ENCODE assay signal across 1 cellular context in the genomic region with DNA sequence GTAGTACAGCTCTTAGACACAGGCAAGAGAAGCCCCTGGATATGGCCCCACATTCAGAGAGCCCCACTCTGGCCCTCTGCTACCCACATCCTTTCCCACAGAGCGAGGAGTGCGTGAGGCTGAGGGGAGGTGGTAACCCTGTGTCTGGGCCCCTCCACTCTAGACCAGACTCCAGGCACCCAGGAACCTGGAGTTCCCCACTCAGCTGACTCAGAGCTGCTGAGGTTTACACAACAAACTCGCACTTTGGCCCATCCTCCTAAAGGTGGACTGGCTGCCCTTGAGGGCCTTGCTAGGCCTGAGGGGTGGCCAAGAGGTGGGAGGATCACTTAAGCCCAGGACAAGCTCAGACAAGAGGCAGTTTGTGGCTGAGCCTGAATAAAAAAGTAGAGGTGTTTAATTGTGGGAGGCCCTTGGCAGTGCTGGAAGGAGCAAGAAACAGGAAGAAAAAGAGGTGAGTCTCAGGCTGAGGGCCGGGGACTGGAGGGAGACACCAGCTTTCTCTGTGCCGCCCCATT.
TF ChIP-seq lines count a peak whose summit lies in the region.

No MANE protein-coding gene starts in this region.

TF ChIP-seq in SK-N-SH treated with all-trans-retinoic acid at 6 μM for 48 hours, 23 proteins besides CTCF, POLR2A, EP300 and RAD21 (continued from another document):
- TF ChIP-seq, protein P1, sequence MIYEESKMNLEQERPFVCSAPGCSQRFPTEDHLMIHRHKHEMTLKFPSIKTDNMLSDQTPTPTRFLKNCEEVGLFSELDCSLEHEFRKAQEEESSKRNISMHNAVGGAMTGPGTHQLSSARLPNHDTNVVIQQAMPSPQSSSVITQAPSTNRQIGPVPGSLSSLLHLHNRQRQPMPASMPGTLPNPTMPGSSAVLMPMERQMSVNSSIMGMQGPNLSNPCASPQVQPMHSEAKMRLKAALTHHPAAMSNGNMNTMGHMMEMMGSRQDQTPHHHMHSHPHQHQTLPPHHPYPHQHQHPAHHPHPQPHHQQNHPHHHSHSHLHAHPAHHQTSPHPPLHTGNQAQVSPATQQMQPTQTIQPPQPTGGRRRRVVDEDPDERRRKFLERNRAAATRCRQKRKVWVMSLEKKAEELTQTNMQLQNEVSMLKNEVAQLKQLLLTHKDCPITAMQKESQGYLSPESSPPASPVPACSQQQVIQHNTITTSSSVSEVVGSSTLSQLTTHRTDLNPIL (CRISPR knock-in tag; IDR thresholded peaks at IDR 0.05; ENCODE audit: low read depth), result no peak
- no peak for TF ChIP-seq OSR1 (CRISPR knock-in tag; IDR thresholded peaks at IDR 0.05)
- TF ChIP-seq ARNTL (CRISPR knock-in tag; IDR thresholded peaks at IDR 0.05; ENCODE audit: borderline replicate concordance, low read depth), result no peak
- TF ChIP-seq SNAI2 (CRISPR knock-in tag; IDR thresholded peaks at IDR 0.05), result no peak
- no peak for TF ChIP-seq ZFP3 (CRISPR knock-in tag; IDR thresholded peaks at IDR 0.05)
- TF ChIP-seq, protein P2, sequence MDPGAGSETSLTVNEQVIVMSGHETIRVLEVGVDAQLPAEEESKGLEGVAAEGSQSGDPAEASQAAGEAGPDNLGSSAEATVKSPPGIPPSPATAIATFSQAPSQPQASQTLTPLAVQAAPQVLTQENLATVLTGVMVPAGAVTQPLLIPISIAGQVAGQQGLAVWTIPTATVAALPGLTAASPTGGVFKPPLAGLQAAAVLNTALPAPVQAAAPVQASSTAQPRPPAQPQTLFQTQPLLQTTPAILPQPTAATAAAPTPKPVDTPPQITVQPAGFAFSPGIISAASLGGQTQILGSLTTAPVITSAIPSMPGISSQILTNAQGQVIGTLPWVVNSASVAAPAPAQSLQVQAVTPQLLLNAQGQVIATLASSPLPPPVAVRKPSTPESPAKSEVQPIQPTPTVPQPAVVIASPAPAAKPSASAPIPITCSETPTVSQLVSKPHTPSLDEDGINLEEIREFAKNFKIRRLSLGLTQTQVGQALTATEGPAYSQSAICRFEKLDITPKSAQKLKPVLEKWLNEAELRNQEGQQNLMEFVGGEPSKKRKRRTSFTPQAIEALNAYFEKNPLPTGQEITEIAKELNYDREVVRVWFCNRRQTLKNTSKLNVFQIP (CRISPR knock-in tag; IDR thresholded peaks at IDR 0.05; ENCODE audit: borderline replicate concordance, low read depth), result no peak
- TF ChIP-seq GLIS3 (CRISPR knock-in tag; IDR thresholded peaks at IDR 0.05), result no peak
- TF ChIP-seq, protein P3, sequence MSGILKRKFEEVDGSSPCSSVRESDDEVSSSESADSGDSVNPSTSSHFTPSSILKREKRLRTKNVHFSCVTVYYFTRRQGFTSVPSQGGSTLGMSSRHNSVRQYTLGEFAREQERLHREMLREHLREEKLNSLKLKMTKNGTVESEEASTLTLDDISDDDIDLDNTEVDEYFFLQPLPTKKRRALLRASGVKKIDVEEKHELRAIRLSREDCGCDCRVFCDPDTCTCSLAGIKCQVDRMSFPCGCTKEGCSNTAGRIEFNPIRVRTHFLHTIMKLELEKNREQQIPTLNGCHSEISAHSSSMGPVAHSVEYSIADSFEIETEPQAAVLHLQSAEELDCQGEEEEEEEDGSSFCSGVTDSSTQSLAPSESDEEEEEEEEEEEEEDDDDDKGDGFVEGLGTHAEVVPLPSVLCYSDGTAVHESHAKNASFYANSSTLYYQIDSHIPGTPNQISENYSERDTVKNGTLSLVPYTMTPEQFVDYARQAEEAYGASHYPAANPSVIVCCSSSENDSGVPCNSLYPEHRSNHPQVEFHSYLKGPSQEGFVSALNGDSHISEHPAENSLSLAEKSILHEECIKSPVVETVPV (CRISPR knock-in tag; IDR thresholded peaks at IDR 0.05), result no peak
- no peak for TF ChIP-seq ESRRG (CRISPR knock-in tag; IDR thresholded peaks at IDR 0.05)
